18 cellular contexts compared by ENCODE assay signal in the genomic region with DNA sequence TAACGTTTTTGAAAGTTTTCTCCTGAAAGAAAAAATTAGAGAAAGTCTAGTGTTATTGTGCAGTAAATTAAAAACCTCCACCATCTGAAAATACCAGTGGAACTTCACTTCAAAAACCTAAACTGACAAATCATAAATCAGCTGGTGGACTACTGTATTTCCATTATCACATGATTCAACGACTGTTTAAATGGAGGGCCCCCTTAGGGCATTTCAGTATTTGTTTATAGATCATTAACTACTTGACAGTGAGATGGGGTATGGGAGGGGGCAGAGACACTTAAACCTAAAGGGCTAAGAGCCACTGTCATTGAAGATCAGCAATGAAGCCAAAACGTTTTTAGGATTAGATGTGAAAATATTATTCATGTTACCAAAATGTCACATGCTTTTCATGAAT.
"Had no signal": no experiment of that assay in that cellular context is flagged by ENCODE, and none has a peak within 500 bp of the region (broad histone marks: within the 10 kb centered on the region; RNA-seq: fewer than 3 reads in every experiment).

No MANE protein-coding gene starts in this region.

- H3K9me3 ChIP-seq: gastrocnemius medialis, left ventricle myocardium inferior, psoas muscle, spleen, transverse colon had no signal

- H3K27me3 Mint-ChIP-seq: central memory CD8-positive, alpha-beta T cell; memory B cell; stimulated activated naive B cell treated with anti-CD40 and anti-IgM and Interleukin-4, amounts not matched to agents 10 μg/mL and 1 μg/mL and 100 μg/mL, for 72 hours had no signal

- H3K4me1 Mint-ChIP-seq: brain; central memory CD8-positive, alpha-beta T cell; memory B cell had no signal

- H3K4me1 ChIP-seq: gastrocnemius medialis, left ventricle myocardium inferior, psoas muscle, transverse colon had no signal

- H3K27ac ChIP-seq: gastrocnemius medialis, left ventricle myocardium inferior, psoas muscle, spleen, transverse colon had no signal

- H3K27me3 ChIP-seq: gastrocnemius medialis, spleen, transverse colon had no signal

- H3K4me3 Mint-ChIP-seq: brain; central memory CD8-positive, alpha-beta T cell; memory B cell; stimulated activated naive B cell treated with anti-CD40 and anti-IgM and Interleukin-4, amounts not matched to agents 10 μg/mL and 1 μg/mL and 100 μg/mL, for 72 hours had no signal

- H3K4me3 ChIP-seq: gastrocnemius medialis, left ventricle myocardium inferior, psoas muscle, spleen, transverse colon had no signal

- H3K27ac Mint-ChIP-seq: activated naive CD4-positive, alpha-beta T cell treated with anti-CD3 and anti-CD28 coated beads, Interleukin-2, amount 50 U/mL, for 72 hours; activated T-helper 2 cell treated with anti-CD3 and anti-CD28 coated beads, Interferon-gamma antibody, Interleukin-2, Interleukin-4, amounts not matched to agents 10 μg/mL and 5 μg/mL and 100 μg/mL, durations not matched to agents 14 hours and 24 hours and 36 hours; brain; memory B cell; stimulated activated naive B cell treated with anti-CD40 and anti-IgM and Interleukin-4, amounts not matched to agents 10 μg/mL and 1 μg/mL and 100 μg/mL, for 72 hours had no signal

- H3K9me3 Mint-ChIP-seq: activated naive CD4-positive, alpha-beta T cell treated with anti-CD3 and anti-CD28 coated beads, Interleukin-2, amount 50 U/mL, for 72 hours; activated T-helper 2 cell treated with anti-CD3 and anti-CD28 coated beads, Interferon-gamma antibody, Interleukin-2, Interleukin-4, amounts not matched to agents 10 μg/mL and 5 μg/mL and 100 μg/mL, durations not matched to agents 14 hours and 24 hours and 36 hours; brain; central memory CD8-positive, alpha-beta T cell; memory B cell; stimulated activated naive B cell treated with anti-CD40 and anti-IgM and Interleukin-4, amounts not matched to agents 10 μg/mL and 1 μg/mL and 100 μg/mL, for 72 hours had no signal

- DNase-seq: activated CD4-positive, alpha-beta T cell treated with anti-CD3 and anti-CD28 coated beads, Interleukin-2, amount 50 U/mL, for 1 hour; amygdala; cortex of kidney; effector CD8-positive, alpha-beta T cell; gastrocnemius medialis; islet precursor cell; left ventricle myocardium inferior; psoas muscle; spleen; stimulated activated CD4-positive, alpha-beta T cell treated with anti-CD3 and anti-CD28 coated beads, Interleukin-1b, Interleukin-23, amount 100 ng/mL, for 48 hours; stimulated activated naive B cell treated with anti-CD40 and anti-IgM and Interleukin-4, amounts not matched to agents 10 μg/mL and 1 μg/mL and 100 μg/mL, for 72 hours; substantia nigra; transverse colon had no signal
